2 cellular contexts compared by ENCODE assay signal in the genomic region with DNA sequence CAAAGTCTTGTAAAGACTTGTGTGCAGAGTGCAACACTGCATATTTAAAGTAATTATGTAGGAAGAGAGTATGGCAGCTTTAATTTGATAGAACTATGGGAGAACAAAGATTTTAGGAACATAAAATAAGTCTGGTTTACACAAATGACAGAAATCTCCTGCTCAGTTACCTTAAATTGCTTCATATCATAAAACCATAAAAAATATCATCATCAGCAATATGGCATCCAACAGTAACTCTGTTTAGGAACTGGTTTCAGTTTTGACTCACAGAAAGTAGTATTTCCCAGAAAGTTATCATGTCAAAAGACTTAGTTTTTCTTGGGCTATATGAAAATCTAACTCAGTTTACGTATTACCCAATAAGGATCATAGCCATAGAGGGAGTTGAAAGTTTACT.
A peak's percentile ranks its signal among the peaks of the same experiment; 100 is the strongest.
TF ChIP-seq lines count a peak whose summit lies in the region.

No MANE protein-coding gene starts in this region.

TF ChIP-seq in HepG2, 621 proteins besides CTCF, POLR2A, EP300 and RAD21:
- TF ChIP-seq, protein P1, sequence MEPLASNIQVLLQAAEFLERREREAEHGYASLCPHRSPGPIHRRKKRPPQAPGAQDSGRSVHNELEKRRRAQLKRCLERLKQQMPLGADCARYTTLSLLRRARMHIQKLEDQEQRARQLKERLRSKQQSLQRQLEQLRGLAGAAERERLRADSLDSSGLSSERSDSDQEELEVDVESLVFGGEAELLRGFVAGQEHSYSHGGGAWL (CRISPR knock-in tag; IDR thresholded peaks at IDR 0.05), result no peak
- peak; percentile 60 for TF ChIP-seq MAFF (IDR thresholded peaks at IDR 0.05; ENCODE audit: low read depth, low read length)
- no peak for TF ChIP-seq ZNF709 (CRISPR knock-in tag; IDR thresholded peaks at IDR 0.05)
- TF ChIP-seq MAFK (conservative IDR thresholded peaks at IDR 0.05 in 1 of 2, IDR thresholded peaks at IDR 0.05 in 1 of 2; ENCODE audit: low read length in 2 of 2), result peak; percentile 55 to 63
TF ChIP-seq in HepG2: peak in this region for 2.

TF ChIP-seq in GM12878, 131 proteins besides CTCF, POLR2A, EP300 and RAD21:
- TF ChIP-seq, protein P2, sequence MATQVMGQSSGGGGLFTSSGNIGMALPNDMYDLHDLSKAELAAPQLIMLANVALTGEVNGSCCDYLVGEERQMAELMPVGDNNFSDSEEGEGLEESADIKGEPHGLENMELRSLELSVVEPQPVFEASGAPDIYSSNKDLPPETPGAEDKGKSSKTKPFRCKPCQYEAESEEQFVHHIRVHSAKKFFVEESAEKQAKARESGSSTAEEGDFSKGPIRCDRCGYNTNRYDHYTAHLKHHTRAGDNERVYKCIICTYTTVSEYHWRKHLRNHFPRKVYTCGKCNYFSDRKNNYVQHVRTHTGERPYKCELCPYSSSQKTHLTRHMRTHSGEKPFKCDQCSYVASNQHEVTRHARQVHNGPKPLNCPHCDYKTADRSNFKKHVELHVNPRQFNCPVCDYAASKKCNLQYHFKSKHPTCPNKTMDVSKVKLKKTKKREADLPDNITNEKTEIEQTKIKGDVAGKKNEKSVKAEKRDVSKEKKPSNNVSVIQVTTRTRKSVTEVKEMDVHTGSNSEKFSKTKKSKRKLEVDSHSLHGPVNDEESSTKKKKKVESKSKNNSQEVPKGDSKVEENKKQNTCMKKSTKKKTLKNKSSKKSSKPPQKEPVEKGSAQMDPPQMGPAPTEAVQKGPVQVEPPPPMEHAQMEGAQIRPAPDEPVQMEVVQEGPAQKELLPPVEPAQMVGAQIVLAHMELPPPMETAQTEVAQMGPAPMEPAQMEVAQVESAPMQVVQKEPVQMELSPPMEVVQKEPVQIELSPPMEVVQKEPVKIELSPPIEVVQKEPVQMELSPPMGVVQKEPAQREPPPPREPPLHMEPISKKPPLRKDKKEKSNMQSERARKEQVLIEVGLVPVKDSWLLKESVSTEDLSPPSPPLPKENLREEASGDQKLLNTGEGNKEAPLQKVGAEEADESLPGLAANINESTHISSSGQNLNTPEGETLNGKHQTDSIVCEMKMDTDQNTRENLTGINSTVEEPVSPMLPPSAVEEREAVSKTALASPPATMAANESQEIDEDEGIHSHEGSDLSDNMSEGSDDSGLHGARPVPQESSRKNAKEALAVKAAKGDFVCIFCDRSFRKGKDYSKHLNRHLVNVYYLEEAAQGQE (IDR thresholded peaks at IDR 0.05; ENCODE audit: low read depth, low read length), result no peak
- no peak for TF ChIP-seq FOXK2 (IDR thresholded peaks at IDR 0.05)
- no peak for TF ChIP-seq CEBPZ (IDR thresholded peaks at IDR 0.05; ENCODE audit: low read depth, low read length)
- no peak for TF ChIP-seq HDAC6 (IDR thresholded peaks at IDR 0.05; ENCODE audit: unreplicated experiment)
- no peak for TF ChIP-seq ETV6 (conservative IDR thresholded peaks at IDR 0.05 in 1 of 2, IDR thresholded peaks at IDR 0.05 in 1 of 2; ENCODE audit: borderline replicate concordance in 1 of 2, low read depth in 1 of 2)
- TF ChIP-seq SIN3A (IDR thresholded peaks at IDR 0.05; ENCODE audit: low read depth, low read length), result no peak
